Comparison of ENCODE assay signal across 33 cellular contexts in genomic region chr12:101015021-101015420, GRCh38.
"Had no signal": no experiment of that assay in that cellular context is flagged by ENCODE, and none has a peak within 500 bp of the region (broad histone marks: within the 10 kb centered on the region; RNA-seq: fewer than 3 reads in every experiment).

No MANE protein-coding gene starts in this region.

- H3K4me3 ChIP-seq: adrenal gland, ascending aorta, body of pancreas, breast epithelium, cardiac muscle cell had no signal

- H3K36me3 ChIP-seq: adrenal gland, ascending aorta, brain microvascular endothelial cell, breast epithelium, cardiac muscle cell had no signal

- FAIRE-seq: astrocyte, bronchial epithelial cell had no signal

- H3K4me1 ChIP-seq: adrenal gland, ascending aorta, body of pancreas, breast epithelium had no signal

- H3K27ac ChIP-seq: adrenal gland, ascending aorta, body of pancreas, brain microvascular endothelial cell, breast epithelium, cardiac muscle cell had no signal

- H3K9me3 ChIP-seq: adrenal gland, ascending aorta, body of pancreas, breast epithelium had no signal

- DNase-seq: activated effector memory CD4-positive, alpha-beta T cell treated with anti-CD3 and anti-CD28 coated beads, Interleukin-2, amount 50 U/mL, for 16 hours; activated effector memory CD4-positive, alpha-beta T cell treated with Interleukin-2 at 50 U/mL for 16 hours; activated gamma-delta T cell; activated naive CD4-positive, alpha-beta T cell; activated naive CD4-positive, alpha-beta T cell treated with anti-CD3 and anti-CD28 coated beads for 36 hours; activated naive CD4-positive, alpha-beta T cell treated with anti-CD3 and anti-CD28 coated beads, Interleukin-2, amount 10 ng/mL, durations not matched to agents 7 days and 5 days; activated naive CD4-positive, alpha-beta T cell treated with anti-CD3 and anti-CD28 coated beads, Interleukin-2, amount 50 U/mL, for 16 hours; activated naive CD4-positive, alpha-beta T cell treated with Interleukin-2 at 50 U/mL for 16 hours; activated naive CD8-positive, alpha-beta T cell treated with anti-CD3 and anti-CD28 coated beads for 36 hours; activated naive CD8-positive, alpha-beta T cell treated with anti-CD3 and anti-CD28 coated beads, Interleukin-2, amount 10 ng/mL, durations not matched to agents 7 days and 5 days; activated naive CD8-positive, alpha-beta T cell treated with anti-CD3 and anti-CD28 coated beads, Interleukin-2, amount 50 U/mL, for 24 hours; activated T-cell treated with anti-CD3 and anti-CD28 coated beads, Interleukin-2, amount 50 U/mL, for 1 hour; activated T-cell treated with anti-CD3 and anti-CD28 coated beads, Interleukin-2, amount 50 U/mL, for 24 hours; activated T-cell treated with anti-CD3 and anti-CD28 coated beads, Interleukin-2, amount 50 U/mL, for 4 hours; activated T-cell treated with anti-CD3 and anti-CD28 coated beads, Interleukin-2, amount 50 U/mL, for 48 hours; activated T-cell treated with anti-CD3 and anti-CD28 coated beads, Interleukin-2, amount 50 U/mL, for 72 hours; adrenal gland; amniotic stem cell; amygdala; anterior cingulate cortex; aorta; body of pancreas; brain microvascular endothelial cell; caudate nucleus; central memory CD4-positive, alpha-beta T cell; cerebellar nuclear complex had no signal

- H3K27me3 ChIP-seq: adrenal gland, ascending aorta, body of pancreas, brain microvascular endothelial cell, breast epithelium, cardiac muscle cell had no signal

- ATAC-seq: activated naive CD4-positive, alpha-beta T cell treated with anti-CD3 and anti-CD28 coated beads, Interleukin-2, amount 50 U/mL, for 72 hours; activated naive CD8-positive, alpha-beta T cell treated with anti-CD3 and anti-CD28 coated beads, Interleukin-2, amount 50 U/mL, for 24 hours; activated T-cell treated with anti-CD3 and anti-CD28 coated beads, Interleukin-2, amount 50 U/mL, for 4 hours; activated T-cell treated with anti-CD3 and anti-CD28 coated beads, Interleukin-2, amount 50 U/mL, for 72 hours; activated T-helper 17 cell treated with anti-CD3 and anti-CD28 coated beads, Interleukin-2, amount 50 U/mL, for 72 hours; body of pancreas had no signal
